Comparison of ENCODE assay signal across 22 cellular contexts in genomic region chr5:177442066-177442836, GRCh38. TPM values are rescaled to one million over a fixed set of nuclear protein-coding genes. Genes with fewer than 3 reads are reported as not detected.
DNase-seq lines count a peak whose midpoint lies in the region; ATAC-seq, FAIRE-seq and TF ChIP-seq lines count a peak whose summit lies in the region.
"Had no signal": no experiment of that assay in that cellular context is flagged by ENCODE, and none has a peak within 500 bp of the region (broad histone marks: within the 10 kb centered on the region; RNA-seq: fewer than 3 reads in every experiment).

No MANE protein-coding gene starts in this region.

- peak overlapping the region; percentile 65 for H2AK9ac ChIP-seq in IMR-90 (replicated peaks; ENCODE audit: low read depth, low read length, poor library complexity)

- CTCF ChIA-PET in IMR-90 (lab: Yijun Ruan, JAX): interaction anchor here (1.1 kb wide), 1 partner anchor 38 kb away, joined by 3 read pairs; no protein-coding TSS in a partner anchor

- H3K18ac ChIP-seq in IMR-90 (ENCODE audit: low read depth, low read length): no peak overlapping the region

- no peak overlapping the region for H4K91ac ChIP-seq in IMR-90 (ENCODE audit: insufficient read depth, low read depth, low read length)

- no peak overlapping the region for H2BK120ac ChIP-seq in IMR-90 (ENCODE audit: low read depth, low read length)

- H2BK15ac ChIP-seq in IMR-90 (ENCODE audit: low read depth, low read length): no peak overlapping the region

- no peak for ATAC-seq in activated T-cell treated with anti-CD3 and anti-CD28 coated beads, Interleukin-2, amount 50 U/mL, for 72 hours (replicated peaks in 1 of 2)
- ATAC-seq in IMR-90 (ENCODE audit: low read depth) (no peak), pancreas (no peak), HG03025 (IDR thresholded peaks at IDR 0.05; ENCODE audit: low FRiP score, unreplicated experiment) (no peak)
- ATAC-seq in activated naive CD8-positive, alpha-beta T cell treated with anti-CD3 and anti-CD28 coated beads, Interleukin-2, amount 50 U/mL, for 24 hours: no peak
- ATAC-seq: esophagus mucosa, left lung, sciatic nerve had no signal

- H3K4ac ChIP-seq in IMR-90 (ENCODE audit: low read depth, low read length): no peak overlapping the region

- no TSS peak for BruUV-seq in IMR-90 (replicated peaks; lab: Mats Ljungman, UMichigan)

- no peak overlapping the region for H2BK20ac ChIP-seq in IMR-90 (ENCODE audit: low read depth, low read length)

- TF ChIP-seq CTCF in IMR-90 (conservative IDR thresholded peaks at IDR 0.05; ENCODE audit: low read depth, low read length): no peak
- TF ChIP-seq CTCF in pancreas (IDR thresholded peaks at IDR 0.05): no peak
- TF ChIP-seq CTCF in left ventricle myocardium inferior (IDR thresholded peaks at IDR 0.05; ENCODE audit: borderline replicate concordance): no peak

- H3K4me1 ChIP-seq in IMR-90 (ENCODE audit: control insufficient read depth, insufficient read depth, low read length): peaks cover 3% of the 10 kb centered on the region
- peaks cover 0 to 3% (median 3%) of the 10 kb centered on the region in 3 donors for H3K4me1 ChIP-seq in pancreas
- H3K4me1 ChIP-seq in left ventricle myocardium inferior: peaks cover 15% of the 10 kb centered on the region

- POLR2A ChIA-PET in IMR-90 (lab: Charles Lee; ENCODE audit: unreplicated experiment): no interaction called here

- H2AFZ ChIP-seq in IMR-90 (replicated peaks; ENCODE audit: low read length, poor library complexity): no peak overlapping the region

- peaks cover 13% of the 10 kb centered on the region; the same call in 1 of the 2 replicates for H3K36me3 ChIP-seq in IMR-90 (ENCODE audit: control insufficient read depth, insufficient read depth, low read length)
- no peaks in the 10 kb centered on the region for H3K36me3 ChIP-seq in pancreas
- H3K36me3 ChIP-seq in left ventricle myocardium inferior: peaks cover 35% of the 10 kb centered on the region

- H3K9me3 Mint-ChIP-seq in activated T-cell treated with anti-CD3 and anti-CD28 coated beads, Interleukin-2, amount 50 U/mL, for 72 hours: no peaks in the 10 kb centered on the region
- no peaks in the 10 kb centered on the region for H3K9me3 Mint-ChIP-seq in activated naive CD8-positive, alpha-beta T cell treated with anti-CD3 and anti-CD28 coated beads, Interleukin-2, amount 50 U/mL, for 24 hours

- H3K23ac ChIP-seq in IMR-90 (ENCODE audit: low read depth, low read length): no peak overlapping the region

- H2AK5ac ChIP-seq in IMR-90 (ENCODE audit: low read depth, low read length): no peak overlapping the region

- intact Hi-C loops in IMR-90 (cut with micrococcal nuclease) (no loop called here), pancreas (cut with DNase I) (no loop called here), left ventricle myocardium inferior (cut with micrococcal nuclease) (no loop called here)

- peaks cover 0 to 4% of the 10 kb centered on the region in 2 experiments; a peak in 1 of 4 replicates for H3K79me1 ChIP-seq in IMR-90 (ENCODE audit: low read depth in 1 of 2, low read length in 2 of 2)

- H3K4me3 Mint-ChIP-seq in activated T-cell treated with anti-CD3 and anti-CD28 coated beads, Interleukin-2, amount 50 U/mL, for 72 hours: no peak overlapping the region
- H3K4me3 Mint-ChIP-seq in activated naive CD8-positive, alpha-beta T cell treated with anti-CD3 and anti-CD28 coated beads, Interleukin-2, amount 50 U/mL, for 24 hours: no peak overlapping the region

- no peak overlapping the region for H4K5ac ChIP-seq in IMR-90 (ENCODE audit: low read depth, low read length)

- H3K9ac ChIP-seq in IMR-90 (ENCODE audit: low read depth, low read length): no peak overlapping the region

- 100% methylated on average over 1 of the region's 21 CpGs; no CpG with 5 or more reads in 1 of the 2 experiments for WGBS in IMR-90 (ENCODE audit: extremely low coverage in 2 of 2, insufficient read length in 1 of 2), 2 experiments
- WGBS in pancreas, 2 donors: 87 to 89% methylated on average over 20 to 21 of the region's 21 CpGs

- no peak for DNase-seq in activated T-cell treated with anti-CD3 and anti-CD28 coated beads, Interleukin-2, amount 50 U/mL, for 72 hours
- no peak for DNase-seq in activated T-cell treated with anti-CD3 and anti-CD28 coated beads, Interleukin-2, amount 50 U/mL, for 1 hour
- DNase-seq in IMR-90 (no peak), pancreas (peak in 4 of 6 donors; percentile 15 to 60 (median 37)), NCI-H1092 treated with DMSO at 0.1 percent for 48 hours (lab: John Stamatoyannopoulos, UW) (no peak), left ventricle myocardium inferior (no peak)
- DNase-seq in activated naive CD8-positive, alpha-beta T cell treated with anti-CD3 and anti-CD28 coated beads, Interleukin-2, amount 50 U/mL, for 24 hours: no peak
- DNase-seq: activated CD4-positive, CD25-positive, alpha-beta regulatory T cell treated with anti-CD3 and anti-CD28 coated beads, Interleukin-2, amount 50 U/mL, for 72 hours; NCI-H2029 treated with DMSO at 0.1 percent for 48 hours; NCI-H510A treated with DMSO at 0.1 percent for 48 hours; occipital lobe; T-helper 9 cell; upper lobe of left lung had no signal

- H3K36me3 Mint-ChIP-seq in activated T-cell treated with anti-CD3 and anti-CD28 coated beads, Interleukin-2, amount 50 U/mL, for 72 hours (ENCODE audit: insufficient read depth in 2 of 2): peaks cover 12 to 17% of the 10 kb centered on the region in 2 donors
- peaks cover 29% of the 10 kb centered on the region for H3K36me3 Mint-ChIP-seq in activated naive CD8-positive, alpha-beta T cell treated with anti-CD3 and anti-CD28 coated beads, Interleukin-2, amount 50 U/mL, for 24 hours (ENCODE audit: low read depth)

- H3K4me1 Mint-ChIP-seq in activated T-cell treated with anti-CD3 and anti-CD28 coated beads, Interleukin-2, amount 50 U/mL, for 72 hours (ENCODE audit: low read depth): peaks cover 69% of the 10 kb centered on the region
- H3K4me1 Mint-ChIP-seq in activated naive CD8-positive, alpha-beta T cell treated with anti-CD3 and anti-CD28 coated beads, Interleukin-2, amount 50 U/mL, for 24 hours: peaks cover 65% of the 10 kb centered on the region

- no peaks in the 10 kb centered on the region for H3K27me3 Mint-ChIP-seq in activated T-cell treated with anti-CD3 and anti-CD28 coated beads, Interleukin-2, amount 50 U/mL, for 72 hours (ENCODE audit: low read depth)
- no peaks in the 10 kb centered on the region for H3K27me3 Mint-ChIP-seq in activated naive CD8-positive, alpha-beta T cell treated with anti-CD3 and anti-CD28 coated beads, Interleukin-2, amount 50 U/mL, for 24 hours

- H4K8ac ChIP-seq in IMR-90 (ENCODE audit: low read depth in 2 of 2, low read length in 2 of 2): no peak overlapping the region

- FAIRE-seq in pancreas (lab: Jason Lieb, UNC): no peak
- FAIRE-seq: bronchial epithelial cell, GM19239, H1 had no signal

- no peak for TF ChIP-seq POLR2A in IMR-90 (IDR thresholded peaks at IDR 0.05; ENCODE audit: low read depth, low read length)

- TF ChIP-seq RAD21 in IMR-90 (IDR thresholded peaks at IDR 0.05; ENCODE audit: low read length): no peak

- H3K27me3 ChIP-seq in IMR-90 (ENCODE audit: control insufficient read depth, insufficient read depth, low read length) (no peaks in the 10 kb centered on the region), pancreas (no peaks in the 10 kb centered on the region), left ventricle myocardium inferior (ENCODE audit: low read depth) (peaks cover 12% of the 10 kb centered on the region)
- H3K27me3 ChIP-seq: upper lobe of left lung had no signal

- H3K4me3 ChIP-seq in IMR-90 (ENCODE audit: insufficient read depth, low read depth, low read length) (no peak overlapping the region), pancreas (no peak overlapping the region), left ventricle myocardium inferior (no peak overlapping the region)
- H3K4me3 ChIP-seq: left lung, SJSA1, upper lobe of left lung had no signal

- dilution Hi-C loops in IMR-90 (cut with HindIII; ENCODE audit: low sequenced_read_pairs, unreplicated experiment): no loop called here

- peak overlapping the region; percentile 57 for H3K27ac Mint-ChIP-seq in activated T-cell treated with anti-CD3 and anti-CD28 coated beads, Interleukin-2, amount 50 U/mL, for 72 hours
- peak overlapping the region; percentile 69 for H3K27ac Mint-ChIP-seq in activated naive CD8-positive, alpha-beta T cell treated with anti-CD3 and anti-CD28 coated beads, Interleukin-2, amount 50 U/mL, for 24 hours

- H2BK5ac ChIP-seq in IMR-90 (ENCODE audit: low read depth, low read length, poor library complexity, severe bottlenecking): no peak overlapping the region

- peaks cover 5% of the 10 kb centered on the region; the same call in 1 of the 2 replicates for H3K9me1 ChIP-seq in IMR-90 (ENCODE audit: insufficient read depth, low read length)

- in situ Hi-C loops in IMR-90 (cut with MboI; ENCODE audit: low sequenced_read_pairs): no loop called here

- H3K4me2 ChIP-seq in IMR-90 (ENCODE audit: low read depth, low read length): no peak overlapping the region

- peaks cover 4% of the 10 kb centered on the region; the same call in 1 of the 2 replicates for H4K20me1 ChIP-seq in IMR-90 (ENCODE audit: insufficient read depth, low read length)

- H3K27ac ChIP-seq in IMR-90 (ENCODE audit: insufficient read depth, low read length) (no peak overlapping the region), pancreas (no peak overlapping the region), left ventricle myocardium inferior (replicated peaks) (no peak overlapping the region)
- H3K27ac ChIP-seq: left lung, SJSA1, upper lobe of left lung had no signal

- H3K9me3 ChIP-seq in IMR-90 (ENCODE audit: control insufficient read depth, insufficient read depth, low read length) (no peaks in the 10 kb centered on the region), pancreas (no peaks in the 10 kb centered on the region), left ventricle myocardium inferior (replicated peaks) (no peaks in the 10 kb centered on the region)
- H3K9me3 ChIP-seq: left lung, upper lobe of left lung had no signal

- H3K14ac ChIP-seq in IMR-90 (replicated peaks; ENCODE audit: low read depth, low read length): no peak overlapping the region

- H3K56ac ChIP-seq in IMR-90 (ENCODE audit: extremely low read depth, insufficient read depth, low read length): no peak overlapping the region

RNA-seq across cellular contexts. Expression of gene PRR7, which starts 4.4 kb away (rescaled TPM):
- total RNA-seq in activated T-cell treated with anti-CD3 and anti-CD28 coated beads, Interleukin-2, amount 50 U/mL, for 72 hours: 10 to 100 TPM; 12.1 to 16.0 TPM
- 1.1 TPM in 2 replicates for total RNA-seq in IMR-90 (2012; rRNA removed)
- polyA plus RNA-seq in IMR-90 (2012; rRNA removed): 10.1 and 13.6 TPM in 2 replicates
- polyA plus RNA-seq in IMR-90 (2012; cell fraction: cytosol; rRNA removed): 11.9 and 36.3 TPM in 2 replicates
- polyA plus RNA-seq in IMR-90 (2012; cell fraction: nucleus; rRNA removed; ENCODE audit: low replicate concordance): 12.9 and 42.6 TPM in 2 replicates
- 1 to 10 TPM; 1.7 to 3.5 (median 2.5) TPM for total RNA-seq in pancreas
- polyA plus RNA-seq in pancreas: 1 to 10 TPM; 2.8 to 3.2 TPM
- 2.1 TPM for total RNA-seq in left ventricle myocardium inferior

RNA-seq across cellular contexts. Expression of gene GRK6, which starts 15.8 kb away (rescaled TPM):
- 100 to 1,000 TPM; 133 to 135 TPM for total RNA-seq in activated T-cell treated with anti-CD3 and anti-CD28 coated beads, Interleukin-2, amount 50 U/mL, for 72 hours
- total RNA-seq in IMR-90 (2012; rRNA removed) (30.1 and 35.0 TPM in 2 replicates), pancreas (10 to 100 TPM; 10.6 to 14.5 (median 12.3) TPM), left ventricle myocardium inferior (15.6 TPM)
- polyA plus RNA-seq in IMR-90 (2012; rRNA removed) (25.3 and 30.1 TPM in 2 replicates), pancreas (1 to 10 TPM; 7.2 to 7.6 TPM)
- 29.1 and 34.2 TPM in 2 replicates for polyA plus RNA-seq in IMR-90 (2012; cell fraction: cytosol; rRNA removed)
- polyA plus RNA-seq in IMR-90 (2012; cell fraction: nucleus; rRNA removed; ENCODE audit: low replicate concordance): 23.2 and 34.3 TPM in 2 replicates

RNA-seq across cellular contexts. Expression of gene DBN1, which starts 31.2 kb away (rescaled TPM):
- total RNA-seq in activated T-cell treated with anti-CD3 and anti-CD28 coated beads, Interleukin-2, amount 50 U/mL, for 72 hours: 10 to 100 TPM; 69.5 to 98.8 TPM
- total RNA-seq in IMR-90 (2012; rRNA removed) (122 and 212 TPM in 2 replicates), pancreas (10 to 100 TPM; 10.2 to 38.2 (median 15.7) TPM), left ventricle myocardium inferior (21.8 TPM)
- polyA plus RNA-seq in IMR-90 (2012; rRNA removed) (187 and 235 TPM in 2 replicates), pancreas (10 to 100 TPM; 17.1 to 29.2 TPM)
- 150 and 193 TPM in 2 replicates for polyA plus RNA-seq in IMR-90 (2012; cell fraction: cytosol; rRNA removed)
- polyA plus RNA-seq in IMR-90 (2012; cell fraction: nucleus; rRNA removed; ENCODE audit: low replicate concordance): 786 and 1,481 TPM in 2 replicates

RNA-seq across cellular contexts. Expression of gene F12, which starts 32.9 kb away (rescaled TPM):
- 1 to 10 TPM; 6.5 to 6.7 TPM for total RNA-seq in activated T-cell treated with anti-CD3 and anti-CD28 coated beads, Interleukin-2, amount 50 U/mL, for 72 hours
- total RNA-seq in IMR-90 (2012; rRNA removed) (0.36 and 0.56 TPM in 2 replicates), pancreas (1 to 10 TPM in 5 of 6 donors, under 1 TPM in 1; 0.83 to 2.6 (median 1.8) TPM), left ventricle myocardium inferior (not detected)
- polyA plus RNA-seq in IMR-90 (2012; rRNA removed) (1.2 and 1.4 TPM in 2 replicates), pancreas (1 to 10 TPM; 1.1 to 2.2 TPM)
- polyA plus RNA-seq in IMR-90 (2012; cell fraction: cytosol; rRNA removed): 1.2 and 1.5 TPM in 2 replicates
- 1.3 and 4.0 TPM in 2 replicates for polyA plus RNA-seq in IMR-90 (2012; cell fraction: nucleus; rRNA removed; ENCODE audit: low replicate concordance)

RNA-seq across cellular contexts. Expression of gene PFN3, which starts 41.8 kb away (rescaled TPM):
- not detected for total RNA-seq in activated T-cell treated with anti-CD3 and anti-CD28 coated beads, Interleukin-2, amount 50 U/mL, for 72 hours
- total RNA-seq in IMR-90 (2012; rRNA removed) (not detected in 2 replicates), pancreas (not detected), left ventricle myocardium inferior (not detected)
- polyA plus RNA-seq in IMR-90 (2012; rRNA removed) (not detected in 2 replicates), pancreas (not detected)
- not detected in 2 replicates for polyA plus RNA-seq in IMR-90 (2012; cell fraction: cytosol; rRNA removed)
- polyA plus RNA-seq in IMR-90 (2012; cell fraction: nucleus; rRNA removed; ENCODE audit: low replicate concordance): not detected in 2 replicates
- total RNA-seq: bronchial epithelial cell, esophagus mucosa, H1, left lung, occipital lobe, sciatic nerve, SJSA1, upper lobe of left lung had no signal
- polyA plus RNA-seq: adipose tissue, H1 had no signal

Comparison
In these comparisons a context has a peak if more than half of its experiments do, and no peak if none do; other contexts are left out.
1. DNase-seq: peak in pancreas (4 of 6); none in activated T-cell treated with anti-CD3 and anti-CD28 coated beads, Interleukin-2, amount 50 U/mL, for 72 hours (0 of 2), activated T-cell treated with anti-CD3 and anti-CD28 coated beads, Interleukin-2, amount 50 U/mL, for 1 hour (single experiment), IMR-90 (single experiment), activated naive CD8-positive, alpha-beta T cell treated with anti-CD3 and anti-CD28 coated beads, Interleukin-2, amount 50 U/mL, for 24 hours (single experiment), NCI-H1092 treated with DMSO at 0.1 percent for 48 hours (single experiment) and left ventricle myocardium inferior (single experiment).